9 cellular contexts compared by ENCODE assay signal in genomic region chr5:6733411-6734242, GRCh38. TPM values are rescaled to one million over a fixed set of nuclear protein-coding genes. Genes with fewer than 3 reads are reported as not detected.
A peak's percentile ranks its signal among the peaks of the same experiment; 100 is the strongest.
DNase-seq lines count a peak whose midpoint lies in the region; ATAC-seq and TF ChIP-seq lines count a peak whose summit lies in the region.
"Had no signal": no experiment of that assay in that cellular context is flagged by ENCODE, and none has a peak within 500 bp of the region (broad histone marks: within the 10 kb centered on the region; RNA-seq: fewer than 3 reads in every experiment).

No MANE protein-coding gene starts in this region.

- peaks cover 22% of the 10 kb centered on the region for H3K36me3 ChIP-seq in CD4-positive, CD25-positive, alpha-beta regulatory T cell (ENCODE audit: control insufficient read depth, insufficient read depth, low read length)
- H3K36me3 ChIP-seq in Panc1 (ENCODE audit: control insufficient read depth, insufficient read depth, low read length), result no peaks in the 10 kb centered on the region

- CTCF ChIA-PET in Panc1 (lab: Charles Lee), result interaction anchor here (0.5 kb wide), 1 partner anchor 46 kb away, joined by 7 read pairs; no protein-coding TSS in a partner anchor

- no peaks in the 10 kb centered on the region for H3K9me3 Mint-ChIP-seq in CD4-positive, CD25-positive, alpha-beta regulatory T cell

- in situ Hi-C loops in Panc1 (cut with HindIII; ENCODE audit: low pct_unique_long_range_greater_than_20kb, low sequenced_read_pairs), result no loop called here

- no peaks in the 10 kb centered on the region for H3K27me3 Mint-ChIP-seq in CD4-positive, CD25-positive, alpha-beta regulatory T cell

- H3K27ac Mint-ChIP-seq in CD4-positive, CD25-positive, alpha-beta regulatory T cell, result peak overlapping the region; percentile 47 to 85 (median 55)

- intact Hi-C loops in Panc1 (cut with micrococcal nuclease; ENCODE audit: unreplicated experiment), result no loop called here

- no peak for TF ChIP-seq CTCF in Panc1 (IDR thresholded peaks at IDR 0.05)
- TF ChIP-seq CTCF in coronary artery (IDR thresholded peaks at IDR 0.05), result no peak

- no peak for DNase-seq in CD4-positive, CD25-positive, alpha-beta regulatory T cell
- DNase-seq in Panc1 (ENCODE audit: low read depth, low spot score) (no peak), coronary artery (ENCODE audit: low spot score) (no peak), non-pigmented ciliary epithelial cell (ENCODE audit: low read depth) (peak; percentile 72), T-helper 9 cell (no peak), globus pallidus (ENCODE audit: low spot score) (no peak)
- DNase-seq: GF-D8 had no signal

- peak overlapping the region in 1 of 4 donors; percentile 10 for H3K4me3 Mint-ChIP-seq in CD4-positive, CD25-positive, alpha-beta regulatory T cell

- H3K27me3 ChIP-seq in CD4-positive, CD25-positive, alpha-beta regulatory T cell (ENCODE audit: control insufficient read depth, insufficient read depth, low read length), result no peaks in the 10 kb centered on the region
- no peaks in the 10 kb centered on the region for H3K27me3 ChIP-seq in Panc1 (ENCODE audit: control insufficient read depth, insufficient read depth, low read length)

- BruUV-seq in Panc1 (replicated peaks; lab: Mats Ljungman, UMichigan), result no TSS peak

- POLR2A ChIA-PET in Panc1 (lab: Charles Lee), result no interaction called here

- H3K4me1 ChIP-seq in CD4-positive, CD25-positive, alpha-beta regulatory T cell (ENCODE audit: control insufficient read depth, insufficient read depth, low read length, poor library complexity, severe bottlenecking), result peaks cover 44% of the 10 kb centered on the region
- H3K4me1 ChIP-seq in Panc1 (ENCODE audit: control insufficient read depth, insufficient read depth, low read length), result peaks cover 51% of the 10 kb centered on the region

- H3K4me1 Mint-ChIP-seq in CD4-positive, CD25-positive, alpha-beta regulatory T cell, result peaks cover 39 to 83% (median 70%) of the 10 kb centered on the region in 4 donors

- no peak overlapping the region for H3K27ac ChIP-seq in CD4-positive, CD25-positive, alpha-beta regulatory T cell (ENCODE audit: insufficient read depth, low read length, poor library complexity, severe bottlenecking)
- peak overlapping the region; percentile 58 for H3K27ac ChIP-seq in Panc1 (ENCODE audit: low read length)
- H3K27ac ChIP-seq in coronary artery, result peak overlapping the region; percentile 30 to 81

- peaks cover 16% of the 10 kb centered on the region for H3K36me3 Mint-ChIP-seq in CD4-positive, CD25-positive, alpha-beta regulatory T cell

- no peaks in the 10 kb centered on the region for H3K9me3 ChIP-seq in CD4-positive, CD25-positive, alpha-beta regulatory T cell (ENCODE audit: control insufficient read depth in 2 of 2, low read length in 2 of 2)
- H3K9me3 ChIP-seq in Panc1 (ENCODE audit: control insufficient read depth, insufficient read depth, low read depth, low read length), result no peaks in the 10 kb centered on the region

- ATAC-seq in CD4-positive, CD25-positive, alpha-beta regulatory T cell (ENCODE audit: low read depth in 2 of 2), result no peak
- ATAC-seq in Panc1 (no peak), HG02981 (IDR thresholded peaks at IDR 0.05; ENCODE audit: unreplicated experiment) (no peak), HG02763 (IDR thresholded peaks at IDR 0.05; ENCODE audit: unreplicated experiment) (no peak)

- no peak overlapping the region for H3K4me3 ChIP-seq in CD4-positive, CD25-positive, alpha-beta regulatory T cell (ENCODE audit: low read depth, low read length)
- H3K4me3 ChIP-seq in Panc1 (ENCODE audit: low read depth in 2 of 2, low read length in 2 of 2), result no peak overlapping the region
- peak overlapping the region; percentile 51 for H3K4me3 ChIP-seq in coronary artery

RNA-seq across cellular contexts. Expression of gene TENT4A, which starts 20.4 kb away (rescaled TPM):
- 66.5 TPM for total RNA-seq in CD4-positive, CD25-positive, alpha-beta regulatory T cell
- polyA plus RNA-seq in CD4-positive, CD25-positive, alpha-beta regulatory T cell, result 1 to 10 TPM in 2 of 4 donors, under 1 TPM in 2; 0.74 to 3.2 (median 1.0) TPM
- total RNA-seq in Panc1 (2021; ENCODE audit: unreplicated experiment), result 29.6 TPM
- polyA plus RNA-seq in Panc1 (2012; ENCODE audit: insufficient read length), result 21.0 TPM
